17 cellular contexts compared by ENCODE assay signal in genomic region chr11:22467741-22468140, GRCh38.
DNase-seq lines count a peak whose midpoint lies in the region; ATAC-seq and TF ChIP-seq lines count a peak whose summit lies in the region.
"Had no signal": no experiment of that assay in that cellular context is flagged by ENCODE, and none has a peak within 500 bp of the region (broad histone marks: within the 10 kb centered on the region; RNA-seq: fewer than 3 reads in every experiment).

No MANE protein-coding gene starts in this region.

- no CpG with 5 or more reads among the region's 2 CpGs for WGBS in IMR-90 (ENCODE audit: extremely low coverage in 2 of 2, insufficient read length in 1 of 2), 2 experiments
- WGBS in upper lobe of left lung, 2 donors: 85 to 86% methylated on average over 2 of the region's 2 CpGs

- ATAC-seq in IMR-90 (ENCODE audit: low read depth) (no peak), RWPE2 (ENCODE audit: low read depth) (no peak), left ventricle myocardium superior (no peak), upper lobe of left lung (ENCODE audit: low FRiP score in 2 of 2) (no peak)
- ATAC-seq: HepG2 had no signal

- DNase-seq in AG04450 (ENCODE audit: low read depth, low spot score) (no peak), IMR-90 (peak; percentile 4), RWPE2 (ENCODE audit: low spot score) (no peak), epithelial cell of prostate (ENCODE audit: low read depth, low spot score) (no peak), left ventricle myocardium superior (no peak), hepatic stellate cell (ENCODE audit: low spot score) (no peak), upper lobe of left lung (no peak), GM19240 (ENCODE audit: insufficient read length, low spot score) (no peak)
- DNase-seq: BE2C; C1 segment of cervical spinal cord; CD4-positive, CD25-positive, alpha-beta regulatory T cell; CD8-positive, alpha-beta memory T cell; COR-L47; DMS79; GDM1 had no signal

- in situ Hi-C loops in IMR-90 (cut with MboI; ENCODE audit: low sequenced_read_pairs): no loop called here

- no peaks in the 10 kb centered on the region for H3K9me3 ChIP-seq in AG04450 (ENCODE audit: control insufficient read depth, insufficient read depth, low read length)
- H3K9me3 ChIP-seq in IMR-90 (ENCODE audit: control insufficient read depth, insufficient read depth, low read length): no peaks in the 10 kb centered on the region
- H3K9me3 ChIP-seq in RWPE2 (ENCODE audit: severe bottlenecking): no peaks in the 10 kb centered on the region
- no peaks in the 10 kb centered on the region for H3K9me3 ChIP-seq in upper lobe of left lung
- H3K9me3 ChIP-seq: BE2C, HAP-1 had no signal

- H4K20me1 ChIP-seq in IMR-90 (ENCODE audit: insufficient read depth, low read length): no peaks in the 10 kb centered on the region

- no peak overlapping the region for H2AK9ac ChIP-seq in IMR-90 (replicated peaks; ENCODE audit: low read depth, low read length, poor library complexity)

- no TSS peak for BruUV-seq in IMR-90 (replicated peaks; lab: Mats Ljungman, UMichigan)

- H3K27me3 ChIP-seq in AG04450 (ENCODE audit: control insufficient read depth, insufficient read depth, low read length) (no peaks in the 10 kb centered on the region), IMR-90 (ENCODE audit: control insufficient read depth, insufficient read depth, low read length) (no peaks in the 10 kb centered on the region), RWPE2 (ENCODE audit: insufficient read depth, poor library complexity, severe bottlenecking) (no peaks in the 10 kb centered on the region), upper lobe of left lung (no peaks in the 10 kb centered on the region)
- H3K27me3 ChIP-seq: BE2C had no signal

- no peak overlapping the region for H3K9ac ChIP-seq in IMR-90 (ENCODE audit: low read depth, low read length)

- H3K23ac ChIP-seq in IMR-90 (ENCODE audit: low read depth, low read length): no peak overlapping the region

- H3K4me2 ChIP-seq in IMR-90 (ENCODE audit: low read depth, low read length): no peak overlapping the region

- H2BK120ac ChIP-seq in IMR-90 (ENCODE audit: low read depth, low read length): peak overlapping the region; percentile 90

- no peak overlapping the region for H3K4me3 ChIP-seq in AG04450 (ENCODE audit: low read depth, low read length)
- no peak overlapping the region for H3K4me3 ChIP-seq in IMR-90 (ENCODE audit: insufficient read depth, low read depth, low read length)
- H3K4me3 ChIP-seq in RWPE2 (ENCODE audit: severe bottlenecking): no peak overlapping the region
- no peak overlapping the region for H3K4me3 ChIP-seq in upper lobe of left lung
- H3K4me3 ChIP-seq: HAP-1 had no signal

- H3K9me1 ChIP-seq in IMR-90 (ENCODE audit: insufficient read depth, low read length): peaks cover 5% of the 10 kb centered on the region; the same call in 1 of the 2 replicates

- H3K56ac ChIP-seq in IMR-90 (ENCODE audit: extremely low read depth, insufficient read depth, low read length): no peak overlapping the region

- H2BK15ac ChIP-seq in IMR-90 (ENCODE audit: low read depth, low read length): peak overlapping the region; percentile 70; the same call in 1 of the 3 replicates

- CTCF ChIA-PET in AG04450 (lab: Charles Lee): no interaction called here
- CTCF ChIA-PET in IMR-90 (lab: Yijun Ruan, JAX): no interaction called here

- H3K27ac ChIP-seq in AG04450 (ENCODE audit: low read depth, low read length): peak overlapping the region; percentile 77
- peak overlapping the region; percentile 68; the same call in 1 of the 2 replicates for H3K27ac ChIP-seq in IMR-90 (ENCODE audit: insufficient read depth, low read length)
- H3K27ac ChIP-seq in RWPE2 (ENCODE audit: poor library complexity, severe bottlenecking): peak overlapping the region; percentile 92
- peak overlapping the region; percentile 79 for H3K27ac ChIP-seq in epithelial cell of prostate
- H3K27ac ChIP-seq in upper lobe of left lung: no peak overlapping the region

- H3K4me1 ChIP-seq in IMR-90 (ENCODE audit: control insufficient read depth, insufficient read depth, low read length) (peaks cover 4% of the 10 kb centered on the region), RWPE2 (ENCODE audit: insufficient read depth, poor library complexity, severe bottlenecking) (peaks cover 26% of the 10 kb centered on the region), upper lobe of left lung (no peaks in the 10 kb centered on the region)
- H3K4me1 ChIP-seq: BE2C, HAP-1 had no signal

- no peaks in the 10 kb centered on the region for H3K36me3 ChIP-seq in IMR-90 (ENCODE audit: control insufficient read depth, insufficient read depth, low read length)
- no peaks in the 10 kb centered on the region for H3K36me3 ChIP-seq in RWPE2 (ENCODE audit: low read depth)
- no peaks in the 10 kb centered on the region for H3K36me3 ChIP-seq in upper lobe of left lung
- H3K36me3 ChIP-seq: BE2C, HAP-1 had no signal

- H4K5ac ChIP-seq in IMR-90 (ENCODE audit: low read depth, low read length): peak overlapping the region; percentile 79

- TF ChIP-seq POLR2A in IMR-90 (IDR thresholded peaks at IDR 0.05; ENCODE audit: low read depth, low read length) (no peak), upper lobe of left lung (IDR thresholded peaks at IDR 0.05) (no peak)

- peak overlapping the region; percentile 33 for H3K14ac ChIP-seq in IMR-90 (replicated peaks; ENCODE audit: low read depth, low read length)

- H2BK5ac ChIP-seq in IMR-90 (ENCODE audit: low read depth, low read length, poor library complexity, severe bottlenecking): peak overlapping the region; percentile 78

- dilution Hi-C loops in IMR-90 (cut with HindIII; ENCODE audit: low sequenced_read_pairs, unreplicated experiment): no loop called here

- H4K8ac ChIP-seq in IMR-90 (ENCODE audit: low read depth in 2 of 2, low read length in 2 of 2): peak overlapping the region; percentile 12 to 33; a peak in 1 of 4 replicates

- TF ChIP-seq EP300 in upper lobe of left lung (IDR thresholded peaks at IDR 0.05): no peak

- POLR2A ChIA-PET in AG04450 (lab: Yijun Ruan, JAX): no interaction called here
- POLR2A ChIA-PET in IMR-90 (lab: Charles Lee; ENCODE audit: unreplicated experiment): no interaction called here

- peak overlapping the region; percentile 23; the same call in 1 of the 2 replicates for H3K18ac ChIP-seq in IMR-90 (ENCODE audit: low read depth, low read length)

- intact Hi-C loops in IMR-90 (cut with micrococcal nuclease): no loop called here
- intact Hi-C loops in left ventricle myocardium superior (cut with micrococcal nuclease): no loop called here

- no peak for TF ChIP-seq CTCF in AG04450 (IDR thresholded peaks at IDR 0.05; ENCODE audit: low read depth, low read length)
- no peak for TF ChIP-seq CTCF in IMR-90 (conservative IDR thresholded peaks at IDR 0.05; ENCODE audit: low read depth, low read length)
- TF ChIP-seq CTCF in RWPE2 (IDR thresholded peaks at IDR 0.05; ENCODE audit: poor library complexity, severe bottlenecking): no peak
- no peak for TF ChIP-seq CTCF in upper lobe of left lung (IDR thresholded peaks at IDR 0.05)

- peak overlapping the region; percentile 68; the same call in 1 of the 2 replicates for H3K4ac ChIP-seq in IMR-90 (ENCODE audit: low read depth, low read length)

- peak overlapping the region; percentile 77; the same call in 1 of the 2 replicates for H2BK20ac ChIP-seq in IMR-90 (ENCODE audit: low read depth, low read length)

- H3K79me1 ChIP-seq in IMR-90 (ENCODE audit: low read depth in 1 of 2, low read length in 2 of 2): no peaks in the 10 kb centered on the region

- TF ChIP-seq RAD21 in IMR-90 (IDR thresholded peaks at IDR 0.05; ENCODE audit: low read length): no peak

- H4K91ac ChIP-seq in IMR-90 (ENCODE audit: insufficient read depth, low read depth, low read length): peak overlapping the region; percentile 66; the same call in 1 of the 2 replicates

- H2AFZ ChIP-seq in IMR-90 (replicated peaks; ENCODE audit: low read length, poor library complexity): no peak overlapping the region

- H2AK5ac ChIP-seq in IMR-90 (ENCODE audit: low read depth, low read length): 0 out of 2 replicates have a peak overlapping the region, but pooled peaks have one; percentile 71

TF ChIP-seq in IMR-90, 13 proteins besides CTCF, POLR2A, EP300 and RAD21:
- no peak for TF ChIP-seq MXI1 (IDR thresholded peaks at IDR 0.05; ENCODE audit: borderline replicate concordance, low read depth, low read length)
- no peak for TF ChIP-seq ELK1 (IDR thresholded peaks at IDR 0.05; ENCODE audit: borderline replicate concordance, low read depth, low read length)
- no peak for TF ChIP-seq SMC3 (IDR thresholded peaks at IDR 0.05; ENCODE audit: low read depth, low read length)
- no peak for TF ChIP-seq NFE2L2 (IDR thresholded peaks at IDR 0.05; ENCODE audit: low read depth, low read length)
- no peak for TF ChIP-seq RCOR1 (IDR thresholded peaks at IDR 0.05; ENCODE audit: insufficient replicate concordance, low read length)
- no peak for TF ChIP-seq RFX5 (IDR thresholded peaks at IDR 0.05; ENCODE audit: low read depth, low read length)
- no peak for TF ChIP-seq BHLHE40 (IDR thresholded peaks at IDR 0.05; ENCODE audit: low read depth, low read length)
- no peak for TF ChIP-seq CEBPB (IDR thresholded peaks at IDR 0.05; ENCODE audit: low read depth, low read length)
- no peak for TF ChIP-seq MAZ (IDR thresholded peaks at IDR 0.05; ENCODE audit: borderline replicate concordance, low read depth, low read length)
- no peak for TF ChIP-seq FOS (IDR thresholded peaks at IDR 0.05; ENCODE audit: low read depth, low read length)
- TF ChIP-seq, protein P1, sequence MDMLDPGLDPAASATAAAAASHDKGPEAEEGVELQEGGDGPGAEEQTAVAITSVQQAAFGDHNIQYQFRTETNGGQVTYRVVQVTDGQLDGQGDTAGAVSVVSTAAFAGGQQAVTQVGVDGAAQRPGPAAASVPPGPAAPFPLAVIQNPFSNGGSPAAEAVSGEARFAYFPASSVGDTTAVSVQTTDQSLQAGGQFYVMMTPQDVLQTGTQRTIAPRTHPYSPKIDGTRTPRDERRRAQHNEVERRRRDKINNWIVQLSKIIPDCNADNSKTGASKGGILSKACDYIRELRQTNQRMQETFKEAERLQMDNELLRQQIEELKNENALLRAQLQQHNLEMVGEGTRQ (IDR thresholded peaks at IDR 0.05; ENCODE audit: low read depth, low read length): no peak

Comparison
In these comparisons a context has a peak if more than half of its experiments do, and no peak if none do; other contexts are left out.
1. H3K27ac ChIP-seq: peak in AG04450 (single experiment), IMR-90 (single experiment), RWPE2 (single experiment) and epithelial cell of prostate (single experiment); none in upper lobe of left lung (0 of 4).